In the genomic region with DNA sequence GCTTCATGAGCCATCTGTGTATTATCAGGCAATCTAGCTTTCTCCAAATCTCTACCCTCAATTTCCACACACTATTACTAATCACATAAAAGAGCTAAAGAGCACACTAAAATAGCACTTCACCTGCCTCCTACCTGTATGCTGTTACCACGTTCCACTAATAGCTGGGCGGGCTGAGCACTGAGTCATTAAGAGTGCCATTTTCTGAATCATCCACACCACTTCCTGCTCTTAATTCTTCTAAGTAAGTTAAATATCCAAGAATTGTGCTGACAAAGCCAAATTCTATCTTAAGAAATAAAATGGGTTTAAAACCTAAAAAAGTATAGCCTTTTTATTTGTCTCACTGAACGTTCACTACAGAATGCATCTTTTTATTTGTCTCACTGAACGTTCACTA, we compare ENCODE assay signal across 8 cellular contexts. TPM values are rescaled to one million over a fixed set of nuclear protein-coding genes. Genes with fewer than 3 reads are reported as not detected.
DNase-seq lines count a peak whose midpoint lies in the region; ATAC-seq and TF ChIP-seq lines count a peak whose summit lies in the region.

No MANE protein-coding gene starts in this region.

- H3K36me3 ChIP-seq in CD8-positive, alpha-beta T cell (ENCODE audit: insufficient read depth, low read length): peaks cover 27% of the 10 kb centered on the region
- H3K36me3 ChIP-seq in PC-3 (ENCODE audit: low read depth, low read length) (peaks cover 56% of the 10 kb centered on the region), testis (ENCODE audit: low read depth, missing control alignments) (no peaks in the 10 kb centered on the region)

- no peak overlapping the region for H2AFZ ChIP-seq in PC-3 (ENCODE audit: low read length)

- H3K4me2 ChIP-seq in PC-3 (ENCODE audit: low read length): peak overlapping the region; percentile 58

- H3K27ac Mint-ChIP-seq in CD8-positive, alpha-beta T cell: no peak overlapping the region

- peaks cover 21% of the 10 kb centered on the region for H3K4me1 Mint-ChIP-seq in CD8-positive, alpha-beta T cell (ENCODE audit: low read depth)

- no peak overlapping the region for H3K9ac ChIP-seq in PC-3 (ENCODE audit: low read length)

- no peak for TF ChIP-seq POLR2A in testis (IDR thresholded peaks at IDR 0.05)

- no peaks in the 10 kb centered on the region for H3K27me3 Mint-ChIP-seq in CD8-positive, alpha-beta T cell (ENCODE audit: low read depth)

- H3K9me2 ChIP-seq in PC-3 (replicated peaks; ENCODE audit: low read length): no peaks in the 10 kb centered on the region

- H3F3A ChIP-seq in PC-3 (ENCODE audit: low read length, unreplicated experiment): no peaks in the 10 kb centered on the region

- no peak overlapping the region for H3K27ac ChIP-seq in CD8-positive, alpha-beta T cell (ENCODE audit: low read depth, low read length)
- peak overlapping the region; percentile 13 for H3K27ac ChIP-seq in PC-3 (ENCODE audit: low read length)
- H3K27ac ChIP-seq in testis: no peak overlapping the region

- TF ChIP-seq CTCF in CD8-positive, alpha-beta T cell (IDR thresholded peaks at IDR 0.05): no peak
- TF ChIP-seq CTCF in PC-3 (conservative IDR thresholded peaks at IDR 0.05; ENCODE audit: low read depth, low read length) (no peak), omental fat pad (IDR thresholded peaks at IDR 0.05) (no peak), testis (IDR thresholded peaks at IDR 0.05) (no peak)

- no peaks in the 10 kb centered on the region for H3K4me1 ChIP-seq in CD8-positive, alpha-beta T cell (ENCODE audit: insufficient read depth, low read length)
- peaks cover 43% of the 10 kb centered on the region for H3K4me1 ChIP-seq in PC-3 (ENCODE audit: insufficient read depth, low read length)
- H3K4me1 ChIP-seq in testis: no peaks in the 10 kb centered on the region

- H3K36me3 Mint-ChIP-seq in CD8-positive, alpha-beta T cell: peaks cover 81% of the 10 kb centered on the region

- no TSS peak for BruUV-seq in PC-3 (replicated peaks; lab: Mats Ljungman, UMichigan)

- no peaks in the 10 kb centered on the region for H3K9me3 ChIP-seq in CD8-positive, alpha-beta T cell (ENCODE audit: low read length)
- no peaks in the 10 kb centered on the region for H3K9me3 ChIP-seq in PC-3 (ENCODE audit: low read length)
- no peaks in the 10 kb centered on the region for H3K9me3 ChIP-seq in testis

- DNase-seq in CD8-positive, alpha-beta T cell: peak in 5 of 7 experiments; percentile 14 to 49 (median 18)
- peak; percentile 87 for DNase-seq in PC-3
- DNase-seq in activated gamma-delta T cell treated with anti-CD3 and anti-CD28 coated beads, Interleukin-2, amount 50 U/mL, for 16 hours (ENCODE audit: low read depth): peak; percentile 26
- DNase-seq in omental fat pad (ENCODE audit: low spot score): no peak
- no peak for DNase-seq in testis
- no peak for DNase-seq in NCI-H82 treated with DMSO at 0.1 percent for 48 hours (lab: John Stamatoyannopoulos, UW; ENCODE audit: unreplicated experiment)

- no peaks in the 10 kb centered on the region for H4K20me1 ChIP-seq in PC-3 (ENCODE audit: low read length)

- H3K79me2 ChIP-seq in PC-3 (ENCODE audit: low read length): peaks cover 6% of the 10 kb centered on the region

- H3K4me3 ChIP-seq in CD8-positive, alpha-beta T cell (ENCODE audit: low read depth, low read length): no peak overlapping the region
- H3K4me3 ChIP-seq in PC-3 (ENCODE audit: low read length) (no peak overlapping the region), testis (no peak overlapping the region)

- intact Hi-C loops in CD8-positive, alpha-beta T cell (cut with DNase I, micrococcal nuclease): loop anchor here in 1 of 2 experiments (5.0 kb wide), 1 partner anchor 742 kb away; no protein-coding TSS in a partner anchor
- intact Hi-C loops in PC-3 (cut with micrococcal nuclease) (no loop called here), testis (cut with DNase I; ENCODE audit: low total_unique reads) (no loop called here)

- WGBS in testis, 2 donors: 85 to 87% methylated on average over 4 of the region's 4 CpGs

- CTCF ChIA-PET in CD8-positive, alpha-beta T cell (lab: Charles Lee): no interaction called here
- CTCF ChIA-PET in PC-3 (lab: Charles Lee): interaction anchor here (0.8 kb wide), 1 partner anchor 78 kb away, joined by 4 read pairs; no protein-coding TSS in a partner anchor

- peak; percentile 87 for ATAC-seq in CD8-positive, alpha-beta T cell
- ATAC-seq in PC-3 (peak; percentile 79), omental fat pad (ENCODE audit: low FRiP score) (peak; percentile 47), GM21786 (IDR thresholded peaks at IDR 0.05; ENCODE audit: unreplicated experiment) (no peak), HG03097 (IDR thresholded peaks at IDR 0.05; ENCODE audit: low FRiP score, unreplicated experiment) (no peak)

- POLR2A ChIA-PET in CD8-positive, alpha-beta T cell (lab: Charles Lee): interaction anchor here (1.4 kb wide), 1 partner anchor 23 kb away, joined by 4 read pairs; no protein-coding TSS in a partner anchor
- POLR2A ChIA-PET in PC-3 (lab: Charles Lee; ENCODE audit: unreplicated experiment): no interaction called here

- H3K4me3 Mint-ChIP-seq in CD8-positive, alpha-beta T cell: no peak overlapping the region

- H3K9me3 Mint-ChIP-seq in CD8-positive, alpha-beta T cell: no peaks in the 10 kb centered on the region

- no peaks in the 10 kb centered on the region for H3K27me3 ChIP-seq in CD8-positive, alpha-beta T cell (ENCODE audit: insufficient read depth, low read length)
- H3K27me3 ChIP-seq in PC-3 (ENCODE audit: low read length) (no peaks in the 10 kb centered on the region), testis (no peaks in the 10 kb centered on the region)

RNA-seq across cellular contexts. Expression of a gene that starts 35.7 kb away (rescaled TPM):
- total RNA-seq in CD8-positive, alpha-beta T cell: 10 to 100 TPM; 20.2 to 21.6 TPM
- 32.9 and 51.1 TPM in 2 replicates for total RNA-seq in PC-3 (2014; rRNA removed)
- total RNA-seq in omental fat pad: 10 to 100 TPM; 21.0 to 64.0 (median 23.8) TPM
- total RNA-seq in testis: 10 to 100 TPM; 31.3 to 35.6 TPM
- polyA plus RNA-seq in testis (ENCODE audit: insufficient read depth, low read depth, low replicate concordance): 20.4 TPM

Comparison
In these comparisons a context has a peak if more than half of its experiments do, and no peak if none do; other contexts are left out.
1. ATAC-seq: peak in CD8-positive, alpha-beta T cell (single experiment), PC-3 (single experiment) and omental fat pad (single experiment); none in GM21786 (single experiment) and HG03097 (single experiment).
2. DNase-seq: peak in CD8-positive, alpha-beta T cell (5 of 7), PC-3 (single experiment) and activated gamma-delta T cell treated with anti-CD3 and anti-CD28 coated beads, Interleukin-2, amount 50 U/mL, for 16 hours (single experiment); none in omental fat pad (single experiment), testis (single experiment) and NCI-H82 treated with DMSO at 0.1 percent for 48 hours (single experiment).